12 cellular contexts compared by ENCODE assay signal in the genomic region with DNA sequence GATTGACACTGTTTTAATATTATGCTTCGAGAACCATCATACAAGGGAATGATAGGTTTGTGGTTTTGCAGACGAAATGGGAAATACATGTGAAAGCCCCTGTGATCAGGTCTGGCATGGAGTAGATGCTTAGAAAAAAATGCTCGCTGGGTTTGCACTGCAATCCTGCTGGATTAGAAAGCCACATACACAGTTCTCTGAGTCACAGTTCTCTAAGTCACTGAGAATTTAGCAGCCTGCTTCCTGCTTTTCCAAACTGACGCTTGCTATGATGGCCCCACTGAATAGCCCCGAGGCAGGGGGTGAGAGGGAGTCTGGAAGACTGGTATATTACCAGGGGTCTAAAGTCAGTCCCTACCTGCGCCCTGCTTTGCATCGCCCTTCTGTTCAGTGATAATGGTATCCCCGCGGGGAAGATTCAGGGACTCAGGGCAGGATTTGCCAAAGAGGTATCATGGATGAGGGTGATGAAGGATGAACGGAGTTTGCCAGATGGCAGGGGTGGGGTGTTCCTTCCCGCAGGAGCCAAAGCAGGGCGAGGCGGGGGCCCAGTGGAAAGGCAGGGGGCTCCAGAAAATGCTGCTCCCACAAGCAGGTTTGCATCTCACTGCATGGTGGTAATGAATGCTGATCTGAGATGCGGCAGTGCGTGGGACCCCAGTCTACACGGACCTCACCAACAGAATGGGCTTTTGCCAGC.
A peak's percentile ranks its signal among the peaks of the same experiment; 100 is the strongest.
DNase-seq lines count a peak whose midpoint lies in the region; ATAC-seq and TF ChIP-seq lines count a peak whose summit lies in the region.
"Had no signal": no experiment of that assay in that cellular context is flagged by ENCODE, and none has a peak within 500 bp of the region (broad histone marks: within the 10 kb centered on the region; RNA-seq: fewer than 3 reads in every experiment).

No MANE protein-coding gene starts in this region.

- H3K79me2 ChIP-seq in trophoblast cell (ENCODE audit: control insufficient read depth, insufficient read depth, low read length, poor library complexity), result peaks cover 15% of the 10 kb centered on the region

- H4K8ac ChIP-seq in trophoblast cell (ENCODE audit: low read depth, low read length), result peak overlapping the region; percentile 11

- H3K9me3 ChIP-seq in trophoblast cell (ENCODE audit: insufficient read depth, low read depth, low read length), result no peaks in the 10 kb centered on the region
- H3K9me3 ChIP-seq: testis had no signal

- H3K4ac ChIP-seq in trophoblast cell (ENCODE audit: low read depth, low read length), result no peak overlapping the region

- peaks cover 38 to 53% of the 10 kb centered on the region in 2 experiments for H3K4me1 ChIP-seq in trophoblast cell (ENCODE audit: control insufficient read depth in 1 of 2, insufficient read depth in 2 of 2, low read length in 2 of 2)

- no peak overlapping the region for H2AFZ ChIP-seq in trophoblast cell (ENCODE audit: insufficient read depth, low read length, poor library complexity)

- no peak overlapping the region for H3K23ac ChIP-seq in trophoblast cell (ENCODE audit: low read length)

- H3K4me3 ChIP-seq in epithelial cell of esophagus (ENCODE audit: low read length) (no peak overlapping the region), trophoblast cell (ENCODE audit: low read depth, low read length) (no peak overlapping the region)
- H3K4me3 ChIP-seq: testis had no signal

- WGBS in trophoblast cell (ENCODE audit: extremely low coverage, insufficient coverage, insufficient read length), result no CpG with 5 or more reads among the region's 16 CpGs

- no peak overlapping the region for H3K4me2 ChIP-seq in trophoblast cell (ENCODE audit: low read length)

- H4K91ac ChIP-seq in trophoblast cell (ENCODE audit: low read depth, low read length), result peak overlapping the region; percentile 60

- no peak overlapping the region for H4K12ac ChIP-seq in trophoblast cell (ENCODE audit: low read depth, low read length)

- no peak for ATAC-seq in GM19463 (IDR thresholded peaks at IDR 0.05; ENCODE audit: unreplicated experiment)
- ATAC-seq: T-cell had no signal

- H2AK5ac ChIP-seq in trophoblast cell (ENCODE audit: low read length), result peak overlapping the region; percentile 71

- peak overlapping the region; percentile 52 for H2BK12ac ChIP-seq in trophoblast cell (ENCODE audit: low read length)

- H3K27me3 ChIP-seq in trophoblast cell (ENCODE audit: insufficient read depth, low read length), result no peaks in the 10 kb centered on the region
- H3K27me3 ChIP-seq: testis had no signal

- H2BK120ac ChIP-seq in trophoblast cell (ENCODE audit: insufficient read depth, low read length, poor library complexity), result peak overlapping the region; percentile 29

- H3K36me3 ChIP-seq in trophoblast cell (ENCODE audit: control insufficient read depth in 1 of 2, insufficient read depth in 2 of 2, low read length in 2 of 2), result no peaks in the 10 kb centered on the region

- peak overlapping the region; percentile 79 for H3K27ac ChIP-seq in trophoblast cell (ENCODE audit: low read depth, low read length)
- H3K27ac ChIP-seq: testis had no signal

- peak; percentile 66 for DNase-seq in Daoy (ENCODE audit: low read depth)
- DNase-seq in NCI-H69 (lab: John Stamatoyannopoulos, UW), result peak; percentile 18
- peak; percentile 57 for DNase-seq in epithelial cell of esophagus (ENCODE audit: low read depth)
- DNase-seq in trophoblast cell, result peak; percentile 87 to 92
- no peak for DNase-seq in NCI-H446 treated with DMSO at 0.1 percent for 48 hours (lab: John Stamatoyannopoulos, UW)
- DNase-seq in activated T-cell treated with anti-CD3 and anti-CD28 coated beads for 4 hours, result no peak
- DNase-seq in activated T-cell treated with anti-CD3 and anti-CD28 coated beads, Interleukin-2, amount 50 U/mL, for 48 hours, result no peak
- DNase-seq: effector memory CD4-positive, alpha-beta T cell; H7; T-cell; testis had no signal

- H2BK5ac ChIP-seq in trophoblast cell (ENCODE audit: low read depth, low read length, poor library complexity), result peak overlapping the region; percentile 28

- H3K18ac ChIP-seq in trophoblast cell (ENCODE audit: low read length), result peak overlapping the region; percentile 2

- H3K9ac ChIP-seq in trophoblast cell (ENCODE audit: low read length), result no peak overlapping the region

- H3K14ac ChIP-seq in trophoblast cell (ENCODE audit: low read length), result peak overlapping the region; percentile 45

- TF ChIP-seq CTCF in epithelial cell of esophagus (IDR thresholded peaks at IDR 0.05; ENCODE audit: insufficient read depth, low read depth, low read length, missing control alignments), result no peak

- H3K79me1 ChIP-seq in trophoblast cell (ENCODE audit: low read length), result peaks cover 37% of the 10 kb centered on the region

Comparison
In these comparisons a context has a peak if more than half of its experiments do, and no peak if none do; other contexts are left out.
1. DNase-seq: peak in Daoy (single experiment), NCI-H69 (single experiment), epithelial cell of esophagus (single experiment) and trophoblast cell (2 of 2); none in NCI-H446 treated with DMSO at 0.1 percent for 48 hours (single experiment), activated T-cell treated with anti-CD3 and anti-CD28 coated beads for 4 hours (single experiment) and activated T-cell treated with anti-CD3 and anti-CD28 coated beads, Interleukin-2, amount 50 U/mL, for 48 hours (0 of 2).